ENCODE assay signal across 9 cellular contexts in the genomic region with DNA sequence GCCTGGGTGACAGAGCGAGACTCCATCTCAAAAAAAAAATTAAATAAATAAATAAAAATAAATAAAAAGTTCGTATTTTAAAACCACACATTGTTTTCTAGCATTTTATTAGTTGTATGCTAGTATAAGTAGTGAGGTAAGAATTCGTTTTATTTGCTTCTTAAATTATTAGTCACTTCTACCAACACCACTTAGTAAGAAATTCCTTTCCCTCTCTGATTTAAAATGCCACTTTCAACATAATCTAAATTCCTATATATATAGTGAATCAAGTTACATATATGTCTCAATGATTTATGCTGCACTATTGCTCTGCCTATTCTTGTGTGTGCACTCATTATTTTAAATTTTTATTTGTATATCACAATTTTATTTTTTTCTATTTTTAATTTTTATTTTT.
"Had no signal": no experiment of that assay in that cellular context is flagged by ENCODE, and none has a peak within 500 bp of the region (broad histone marks: within the 10 kb centered on the region; RNA-seq: fewer than 3 reads in every experiment).

No MANE protein-coding gene starts in this region.

- H3K4me3 ChIP-seq: GM23338, K562 had no signal

- H3K9me3 Mint-ChIP-seq: GM23338 had no signal

- H3K4me1 Mint-ChIP-seq: GM23338, H9 had no signal

- H3K4me3 Mint-ChIP-seq: GM23338, H9 had no signal

- FAIRE-seq: H1, H54, HTR-8/SVneo, K562 had no signal

- H3K4me2 ChIP-seq: GM23338 had no signal

- DNase-seq: H9, HCEC 1CT, IMR-90, KG1 had no signal

- H3K27ac Mint-ChIP-seq: GM23338, H9 had no signal

- H2AFZ ChIP-seq: GM23338 had no signal
